Comparison of ENCODE assay signal across 10 cellular contexts in the genomic region with DNA sequence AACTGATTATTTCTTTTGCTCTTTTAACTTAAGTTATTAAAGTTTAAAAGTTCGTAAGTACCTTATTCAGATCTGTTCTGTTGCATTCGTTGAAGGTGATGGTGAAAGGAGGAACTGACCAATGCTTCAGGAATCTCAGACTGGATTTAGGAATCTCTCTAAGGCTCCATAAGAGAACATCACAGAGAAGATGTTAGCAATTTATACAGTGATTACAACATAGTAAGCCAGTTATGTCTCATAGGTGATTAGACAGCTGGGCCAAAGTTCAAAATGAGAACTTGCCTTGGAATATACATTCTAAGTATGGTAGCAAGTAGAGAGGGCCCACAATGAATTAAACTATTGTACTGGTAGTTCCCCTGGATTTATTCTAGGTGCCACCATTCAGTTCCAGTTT. TPM values are rescaled to one million over a fixed set of nuclear protein-coding genes. Genes with fewer than 3 reads are reported as not detected.
DNase-seq lines count a peak whose midpoint lies in the region; ATAC-seq and TF ChIP-seq lines count a peak whose summit lies in the region.
"Had no signal": no experiment of that assay in that cellular context is flagged by ENCODE, and none has a peak within 500 bp of the region (broad histone marks: within the 10 kb centered on the region; RNA-seq: fewer than 3 reads in every experiment).

No MANE protein-coding gene starts in this region.

- H3K27ac ChIP-seq in RWPE1 = no peak overlapping the region
- H3K27ac ChIP-seq: adrenal gland had no signal

- H3K4me1 Mint-ChIP-seq in activated T-cell treated with anti-CD3 and anti-CD28 coated beads, Interleukin-2, amount 50 U/mL, for 72 hours (ENCODE audit: low read depth) = peaks cover 66% of the 10 kb centered on the region
- H3K4me1 Mint-ChIP-seq in stimulated activated naive CD8-positive, alpha-beta T cell treated with anti-CD3 and anti-CD28 coated beads, Interleukin-15, amount 100 ng/mL, for 72 hours = peaks cover 62% of the 10 kb centered on the region
- peaks cover 58 to 62% (median 61%) of the 10 kb centered on the region in 3 donors for H3K4me1 Mint-ChIP-seq in T-cell

- POLR2A ChIA-PET in RWPE1 (lab: Yijun Ruan, JAX; ENCODE audit: low non-redundant PET) = no interaction called here
- POLR2A ChIA-PET in T-cell (lab: Charles Lee) = no interaction called here

- TF ChIP-seq CTCF in RWPE1 (conservative IDR thresholded peaks at IDR 0.05; ENCODE audit: low read depth) = no peak

- H3K27ac Mint-ChIP-seq in activated T-cell treated with anti-CD3 and anti-CD28 coated beads, Interleukin-2, amount 50 U/mL, for 72 hours = no peak overlapping the region
- H3K27ac Mint-ChIP-seq in stimulated activated naive CD8-positive, alpha-beta T cell treated with anti-CD3 and anti-CD28 coated beads, Interleukin-15, amount 100 ng/mL, for 72 hours = no peak overlapping the region
- H3K27ac Mint-ChIP-seq in T-cell = no peak overlapping the region

- CTCF ChIA-PET in RWPE1 (lab: Yijun Ruan, JAX) (interaction anchor here (0.5 to 0.7 kb wide), 3 partner anchors 174 to 646 kb away, joined by 4 to 6 read pairs (median 4); no protein-coding TSS in a partner anchor), T-cell (lab: Charles Lee) (interaction anchor here (0.8 to 1.6 kb wide), 2 partner anchors 27 to 589 kb away, joined by 3 to 6 read pairs; no protein-coding TSS in a partner anchor)

- H3K36me3 Mint-ChIP-seq in activated T-cell treated with anti-CD3 and anti-CD28 coated beads, Interleukin-2, amount 50 U/mL, for 72 hours (ENCODE audit: insufficient read depth in 2 of 2) = peaks cover 5% of the 10 kb centered on the region in 2 donors
- peaks cover 32% of the 10 kb centered on the region for H3K36me3 Mint-ChIP-seq in T-cell

- DNase-seq in activated T-cell treated with anti-CD3 and anti-CD28 coated beads, Interleukin-2, amount 50 U/mL, for 72 hours = no peak
- DNase-seq in activated T-cell treated with anti-CD3 and anti-CD28 coated beads, Interleukin-2, amount 50 U/mL, for 1 hour = no peak
- peak; percentile 74 for DNase-seq in RWPE1 (ENCODE audit: low spot score)
- peak; percentile 52 for DNase-seq in fibroblast of gingiva (ENCODE audit: low read depth)
- DNase-seq in stimulated activated naive CD8-positive, alpha-beta T cell treated with anti-CD3 and anti-CD28 coated beads, Interleukin-15, amount 100 ng/mL, for 72 hours = no peak
- DNase-seq in NCI-H1436 treated with DMSO at 0.1 percent for 48 hours (lab: John Stamatoyannopoulos, UW) = no peak
- DNase-seq in T-cell = no peak
- DNase-seq: adrenal gland had no signal

- no peaks in the 10 kb centered on the region for H3K27me3 Mint-ChIP-seq in activated T-cell treated with anti-CD3 and anti-CD28 coated beads, Interleukin-2, amount 50 U/mL, for 72 hours (ENCODE audit: low read depth)
- H3K27me3 Mint-ChIP-seq in stimulated activated naive CD8-positive, alpha-beta T cell treated with anti-CD3 and anti-CD28 coated beads, Interleukin-15, amount 100 ng/mL, for 72 hours = no peaks in the 10 kb centered on the region
- no peaks in the 10 kb centered on the region for H3K27me3 Mint-ChIP-seq in T-cell

- no peak for ATAC-seq in activated T-cell treated with anti-CD3 and anti-CD28 coated beads, Interleukin-2, amount 50 U/mL, for 72 hours (replicated peaks in 1 of 2)
- ATAC-seq in stimulated activated naive CD8-positive, alpha-beta T cell treated with anti-CD3 and anti-CD28 coated beads, Interleukin-15, amount 100 ng/mL, for 72 hours = no peak
- ATAC-seq in T-cell (replicated peaks in 1 of 4) (no peak), GM19455 (IDR thresholded peaks at IDR 0.05; ENCODE audit: unreplicated experiment) (no peak)
- ATAC-seq: Panc1 had no signal

- H3K4me3 Mint-ChIP-seq in activated T-cell treated with anti-CD3 and anti-CD28 coated beads, Interleukin-2, amount 50 U/mL, for 72 hours = peak overlapping the region; percentile 38 to 67
- peak overlapping the region; percentile 34 to 76 for H3K4me3 Mint-ChIP-seq in stimulated activated naive CD8-positive, alpha-beta T cell treated with anti-CD3 and anti-CD28 coated beads, Interleukin-15, amount 100 ng/mL, for 72 hours
- peak overlapping the region in 1 of 3 donors; percentile 64 for H3K4me3 Mint-ChIP-seq in T-cell

- no peaks in the 10 kb centered on the region for H3K9me3 Mint-ChIP-seq in activated T-cell treated with anti-CD3 and anti-CD28 coated beads, Interleukin-2, amount 50 U/mL, for 72 hours
- no peaks in the 10 kb centered on the region for H3K9me3 Mint-ChIP-seq in stimulated activated naive CD8-positive, alpha-beta T cell treated with anti-CD3 and anti-CD28 coated beads, Interleukin-15, amount 100 ng/mL, for 72 hours
- no peaks in the 10 kb centered on the region for H3K9me3 Mint-ChIP-seq in T-cell

RNA-seq across cellular contexts. Expression of a gene that starts 3.2 kb away (rescaled TPM):
- total RNA-seq in activated T-cell treated with anti-CD3 and anti-CD28 coated beads, Interleukin-2, amount 50 U/mL, for 72 hours = 10 to 100 TPM in 1 of 2 donors, 1 to 10 TPM in 1; 9.2 to 10.6 TPM
- total RNA-seq in T-cell = 10 to 100 TPM; 11.2 to 17.1 (median 14.0) TPM

RNA-seq across cellular contexts. Expression of a gene that starts 32.9 kb away (rescaled TPM):
- total RNA-seq in activated T-cell treated with anti-CD3 and anti-CD28 coated beads, Interleukin-2, amount 50 U/mL, for 72 hours = not detected
- under 1 TPM in 2 of 5 donors, not detected in 3; 0.12 to 0.44 TPM for total RNA-seq in T-cell

Comparison
In these comparisons a context has a peak if more than half of its experiments do, and no peak if none do; other contexts are left out.
1. DNase-seq: peak in RWPE1 (single experiment) and fibroblast of gingiva (single experiment); none in activated T-cell treated with anti-CD3 and anti-CD28 coated beads, Interleukin-2, amount 50 U/mL, for 72 hours (0 of 2), activated T-cell treated with anti-CD3 and anti-CD28 coated beads, Interleukin-2, amount 50 U/mL, for 1 hour (single experiment), stimulated activated naive CD8-positive, alpha-beta T cell treated with anti-CD3 and anti-CD28 coated beads, Interleukin-15, amount 100 ng/mL, for 72 hours (0 of 2), NCI-H1436 treated with DMSO at 0.1 percent for 48 hours (single experiment) and T-cell (0 of 34).